In genomic region chr19:39215323-39215722, GRCh38 we compare ENCODE assay signal across 1 cellular context.
TF ChIP-seq lines count a peak whose summit lies in the region.
"Not testable (repeated sequence)": the region's sequence is repeated elsewhere in the genome, so short reads cannot be mapped to it uniquely, and the experiment has no call there.

No MANE protein-coding gene starts in this region.

- POLR2A ChIA-PET in HEK293 (lab: Yijun Ruan, JAX): not testable (repeated sequence)

- H3K36me3 ChIP-seq in HEK293 (ENCODE audit: control insufficient read depth in 2 of 2, insufficient read depth in 1 of 2, low read length in 2 of 2): not testable (repeated sequence)

- TF ChIP-seq CTCF in HEK293 (tag by site-specific recombination; IDR thresholded peaks at IDR 0.05): not testable (repeated sequence)

- CTCF ChIA-PET in HEK293 (lab: Yijun Ruan, JAX): interaction anchor here (0.6 to 5.2 kb wide), 6 partner anchors 10 to 556 kb away, joined by 3 to 25 read pairs (median 4); partner anchors contain the start of gene SYCN

- not testable (repeated sequence) for H3K9me3 ChIP-seq in HEK293 (ENCODE audit: control insufficient read depth, insufficient read depth, low read depth, low read length)

- H3K4me3 ChIP-seq in HEK293 (ENCODE audit: low read depth, low read length): not testable (repeated sequence)

- H3K27ac ChIP-seq in HEK293 (ENCODE audit: extremely low read depth, low read depth, low read length): not testable (repeated sequence)

- not testable (repeated sequence) for H3K4me1 ChIP-seq in HEK293 (ENCODE audit: control insufficient read depth, insufficient read depth, low read length)

TF ChIP-seq in HEK293, 187 proteins besides CTCF, POLR2A, EP300 and RAD21:
- TF ChIP-seq ZNF121 (tag by site-specific recombination; IDR thresholded peaks at IDR 0.05): peak; percentile 60; the same call in 1 of the 2 replicates
